In genomic region chr19:4071610-4072009, GRCh38 we compare ENCODE assay signal across 1 cellular context.
TF ChIP-seq lines count a peak whose summit lies in the region.

No MANE protein-coding gene starts in this region.

TF ChIP-seq in K562, 482 proteins besides CTCF, POLR2A, EP300 and RAD21:
- TF ChIP-seq ZNF311 (CRISPR knock-in tag; IDR thresholded peaks at IDR 0.05): no peak
- no peak for TF ChIP-seq E2F1 (CRISPR knock-in tag; IDR thresholded peaks at IDR 0.05)
- no peak for TF ChIP-seq SREBF2 (CRISPR knock-in tag; IDR thresholded peaks at IDR 0.05)
- TF ChIP-seq, protein P1, sequence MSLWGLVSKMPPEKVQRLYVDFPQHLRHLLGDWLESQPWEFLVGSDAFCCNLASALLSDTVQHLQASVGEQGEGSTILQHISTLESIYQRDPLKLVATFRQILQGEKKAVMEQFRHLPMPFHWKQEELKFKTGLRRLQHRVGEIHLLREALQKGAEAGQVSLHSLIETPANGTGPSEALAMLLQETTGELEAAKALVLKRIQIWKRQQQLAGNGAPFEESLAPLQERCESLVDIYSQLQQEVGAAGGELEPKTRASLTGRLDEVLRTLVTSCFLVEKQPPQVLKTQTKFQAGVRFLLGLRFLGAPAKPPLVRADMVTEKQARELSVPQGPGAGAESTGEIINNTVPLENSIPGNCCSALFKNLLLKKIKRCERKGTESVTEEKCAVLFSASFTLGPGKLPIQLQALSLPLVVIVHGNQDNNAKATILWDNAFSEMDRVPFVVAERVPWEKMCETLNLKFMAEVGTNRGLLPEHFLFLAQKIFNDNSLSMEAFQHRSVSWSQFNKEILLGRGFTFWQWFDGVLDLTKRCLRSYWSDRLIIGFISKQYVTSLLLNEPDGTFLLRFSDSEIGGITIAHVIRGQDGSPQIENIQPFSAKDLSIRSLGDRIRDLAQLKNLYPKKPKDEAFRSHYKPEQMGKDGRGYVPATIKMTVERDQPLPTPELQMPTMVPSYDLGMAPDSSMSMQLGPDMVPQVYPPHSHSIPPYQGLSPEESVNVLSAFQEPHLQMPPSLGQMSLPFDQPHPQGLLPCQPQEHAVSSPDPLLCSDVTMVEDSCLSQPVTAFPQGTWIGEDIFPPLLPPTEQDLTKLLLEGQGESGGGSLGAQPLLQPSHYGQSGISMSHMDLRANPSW (CRISPR knock-in tag; IDR thresholded peaks at IDR 0.05): no peak
- peak; percentile 87 for TF ChIP-seq ZNF146 (CRISPR knock-in tag; IDR thresholded peaks at IDR 0.05; ENCODE audit: unreplicated experiment)
TF ChIP-seq in K562: peak in this region for 1.
